ENCODE assay signal across 2 cellular contexts in the genomic region with DNA sequence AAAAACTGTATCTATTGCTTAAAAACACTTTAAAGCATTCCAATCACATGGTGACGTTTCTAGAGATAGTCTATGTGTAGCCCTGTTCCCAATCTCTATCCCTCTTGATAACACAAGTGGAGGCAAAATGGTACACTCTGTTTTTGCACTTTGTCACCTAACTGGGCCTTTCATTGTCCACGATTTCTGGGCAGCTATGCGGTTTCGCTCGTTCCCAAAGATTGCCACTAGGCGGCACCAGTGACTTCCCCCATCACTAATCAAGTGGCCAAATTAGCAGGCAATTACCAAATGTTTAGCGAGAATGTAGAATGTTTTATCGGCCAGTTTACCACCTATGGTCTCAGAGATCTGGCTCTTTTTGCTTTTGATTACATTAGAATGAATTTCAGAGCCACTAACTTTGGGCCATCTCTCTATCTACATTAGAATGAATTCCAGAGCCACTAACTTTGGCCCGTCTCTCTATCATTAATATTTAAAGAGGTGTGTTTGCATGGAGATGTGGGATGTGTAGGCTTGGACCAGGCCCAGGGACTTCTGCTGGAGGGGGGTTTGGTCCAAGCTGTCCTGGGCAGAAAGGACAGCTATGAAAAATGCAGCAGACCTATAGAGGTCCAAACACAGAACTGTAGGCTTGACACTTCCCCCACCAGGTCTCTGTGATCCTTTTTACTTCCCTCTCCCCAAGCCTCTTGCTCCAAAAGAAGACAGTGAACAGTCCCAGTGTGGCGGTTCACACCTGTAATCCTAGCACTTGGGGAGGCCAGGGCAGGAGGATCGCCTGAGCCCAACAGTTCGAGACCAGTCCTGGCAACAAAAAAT.
TF ChIP-seq lines count a peak whose summit lies in the region.

No MANE protein-coding gene starts in this region.

TF ChIP-seq in IMR-90, 13 proteins besides CTCF, POLR2A, EP300 and RAD21:
- TF ChIP-seq, protein P1, sequence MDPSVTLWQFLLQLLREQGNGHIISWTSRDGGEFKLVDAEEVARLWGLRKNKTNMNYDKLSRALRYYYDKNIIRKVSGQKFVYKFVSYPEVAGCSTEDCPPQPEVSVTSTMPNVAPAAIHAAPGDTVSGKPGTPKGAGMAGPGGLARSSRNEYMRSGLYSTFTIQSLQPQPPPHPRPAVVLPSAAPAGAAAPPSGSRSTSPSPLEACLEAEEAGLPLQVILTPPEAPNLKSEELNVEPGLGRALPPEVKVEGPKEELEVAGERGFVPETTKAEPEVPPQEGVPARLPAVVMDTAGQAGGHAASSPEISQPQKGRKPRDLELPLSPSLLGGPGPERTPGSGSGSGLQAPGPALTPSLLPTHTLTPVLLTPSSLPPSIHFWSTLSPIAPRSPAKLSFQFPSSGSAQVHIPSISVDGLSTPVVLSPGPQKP (IDR thresholded peaks at IDR 0.05; ENCODE audit: borderline replicate concordance, low read depth, low read length): no peak
- peak; percentile 71 for TF ChIP-seq SMC3 (IDR thresholded peaks at IDR 0.05; ENCODE audit: low read depth, low read length)

TF ChIP-seq in K562, 482 proteins besides CTCF, POLR2A, EP300 and RAD21:
- TF ChIP-seq BRD9 (IDR thresholded peaks at IDR 0.05; ENCODE audit: low read depth, partially characterized antibody) (peak; percentile 23), FOSL1 (tag; conservative IDR thresholded peaks at IDR 0.05) (no peak), SMC3 (conservative IDR thresholded peaks at IDR 0.05; ENCODE audit: insufficient read depth, low read depth, low read length) (peak; percentile 69), STAG1 (CRISPR knock-in tag; IDR thresholded peaks at IDR 0.05; ENCODE audit: borderline replicate concordance) (peak; percentile 49; the same call in 1 of the 2 replicates), ZNF282 (CRISPR knock-in tag; IDR thresholded peaks at IDR 0.05) (no peak), ZNF384 (IDR thresholded peaks at IDR 0.05; ENCODE audit: low read depth, low read length) (no peak), ZNF143 (CRISPR knock-in tag; IDR thresholded peaks at IDR 0.05) (no peak), SAP30 (IDR thresholded peaks at IDR 0.05; ENCODE audit: borderline replicate concordance, insufficient read depth, low read depth, low read length, poor library complexity, severe bottlenecking) (no peak), MED1 (CRISPR knock-in tag; IDR thresholded peaks at IDR 0.05; ENCODE audit: borderline replicate concordance) (no peak), ETS2 (tag; IDR thresholded peaks at IDR 0.05; ENCODE audit: borderline replicate concordance, poor library complexity, severe bottlenecking) (no peak), CREM (IDR thresholded peaks at IDR 0.05; ENCODE audit: low read depth) (peak; percentile 32; the same call in 1 of the 2 replicates), YY1 (IDR thresholded peaks at IDR 0.05; ENCODE audit: borderline replicate concordance in 1 of 3, control insufficient read depth in 1 of 3, extremely low read depth in 1 of 3, insufficient read depth in 3 of 3, insufficient read length in 1 of 3, insufficient replicate concordance in 2 of 3, low read depth in 1 of 3, low read length in 2 of 3) (peak in 1 of 3 experiments; percentile 16), KAT8 (IDR thresholded peaks at IDR 0.05; ENCODE audit: low read depth) (no peak), RFX7 (CRISPR knock-in tag; IDR thresholded peaks at IDR 0.05) (no peak), CTBP1 (IDR thresholded peaks at IDR 0.05; ENCODE audit: borderline replicate concordance) (0 out of 2 replicates have a peak, but pooled peaks have one; percentile 50), TEAD4 (IDR thresholded peaks at IDR 0.05; ENCODE audit: low read length) (peak; percentile 16; the same call in 1 of the 2 replicates), TEAD4 (CRISPR knock-in tag; IDR thresholded peaks at IDR 0.05; ENCODE audit: borderline replicate concordance) (no peak), NFE2 (IDR thresholded peaks at IDR 0.05; ENCODE audit: low read depth) (no peak), PML (IDR thresholded peaks at IDR 0.05; ENCODE audit: low read length) (no peak), ZNF197 (CRISPR knock-in tag; IDR thresholded peaks at IDR 0.05; ENCODE audit: low read depth) (no peak), HNRNPH1 (optimal IDR thresholded peaks at IDR 0.05; ENCODE audit: low read depth, low read length) (no peak), DACH1 (IDR thresholded peaks at IDR 0.05; ENCODE audit: partially characterized antibody) (peak; percentile 54), KLF16 (IDR thresholded peaks at IDR 0.05) (peak; percentile 51; the same call in 1 of the 2 replicates), XRCC5 (IDR thresholded peaks at IDR 0.05; ENCODE audit: low read depth, low read length) (peak; percentile 57; the same call in 1 of the 2 replicates), IRF2 (CRISPR knock-in tag; IDR thresholded peaks at IDR 0.05) (no peak), TCF7 (IDR thresholded peaks at IDR 0.05; ENCODE audit: borderline replicate concordance) (no peak), NCOA2 (IDR thresholded peaks at IDR 0.05; ENCODE audit: partially characterized antibody in 2 of 2) (no peak), RBM14 (IDR thresholded peaks at IDR 0.05; ENCODE audit: borderline replicate concordance, insufficient read depth, low read depth, low read length) (no peak), NFE2L1 (tag; IDR thresholded peaks at IDR 0.05; ENCODE audit: borderline replicate concordance, low read depth) (no peak), NR2F6 (CRISPR knock-in tag; IDR thresholded peaks at IDR 0.05) (no peak), RCOR1 (IDR thresholded peaks at IDR 0.05; ENCODE audit: borderline replicate concordance in 1 of 2, low read depth in 2 of 2, low read length in 2 of 2) (0 out of 4 replicates have a peak, but pooled peaks of 1 of the 2 experiments have one; percentile 44)
- TF ChIP-seq, protein P2, sequence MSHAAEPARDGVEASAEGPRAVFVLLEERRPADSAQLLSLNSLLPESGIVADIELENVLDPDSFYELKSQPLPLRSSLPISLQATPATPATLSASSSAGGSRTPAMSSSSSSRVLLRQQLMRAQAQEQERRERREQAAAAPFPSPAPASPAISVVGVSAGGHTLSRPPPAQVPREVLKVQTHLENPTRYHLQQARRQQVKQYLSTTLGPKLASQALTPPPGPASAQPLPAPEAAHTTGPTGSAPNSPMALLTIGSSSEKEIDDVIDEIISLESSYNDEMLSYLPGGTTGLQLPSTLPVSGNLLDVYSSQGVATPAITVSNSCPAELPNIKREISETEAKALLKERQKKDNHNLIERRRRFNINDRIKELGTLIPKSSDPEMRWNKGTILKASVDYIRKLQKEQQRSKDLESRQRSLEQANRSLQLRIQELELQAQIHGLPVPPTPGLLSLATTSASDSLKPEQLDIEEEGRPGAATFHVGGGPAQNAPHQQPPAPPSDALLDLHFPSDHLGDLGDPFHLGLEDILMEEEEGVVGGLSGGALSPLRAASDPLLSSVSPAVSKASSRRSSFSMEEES (CRISPR knock-in tag; IDR thresholded peaks at IDR 0.05): no peak
- TF ChIP-seq, protein P3, sequence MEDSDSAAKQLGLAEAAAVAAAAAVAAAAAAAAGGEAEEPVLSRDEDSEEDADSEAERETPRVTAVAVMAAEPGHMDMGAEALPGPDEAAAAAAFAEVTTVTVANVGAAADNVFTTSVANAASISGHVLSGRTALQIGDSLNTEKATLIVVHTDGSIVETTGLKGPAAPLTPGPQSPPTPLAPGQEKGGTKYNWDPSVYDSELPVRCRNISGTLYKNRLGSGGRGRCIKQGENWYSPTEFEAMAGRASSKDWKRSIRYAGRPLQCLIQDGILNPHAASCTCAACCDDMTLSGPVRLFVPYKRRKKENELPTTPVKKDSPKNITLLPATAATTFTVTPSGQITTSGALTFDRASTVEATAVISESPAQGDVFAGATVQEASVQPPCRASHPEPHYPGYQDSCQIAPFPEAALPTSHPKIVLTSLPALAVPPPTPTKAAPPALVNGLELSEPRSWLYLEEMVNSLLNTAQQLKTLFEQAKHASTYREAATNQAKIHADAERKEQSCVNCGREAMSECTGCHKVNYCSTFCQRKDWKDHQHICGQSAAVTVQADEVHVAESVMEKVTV (CRISPR knock-in tag; IDR thresholded peaks at IDR 0.05): 0 out of 2 replicates have a peak, but pooled peaks have one; percentile 28
- TF ChIP-seq, protein P4, sequence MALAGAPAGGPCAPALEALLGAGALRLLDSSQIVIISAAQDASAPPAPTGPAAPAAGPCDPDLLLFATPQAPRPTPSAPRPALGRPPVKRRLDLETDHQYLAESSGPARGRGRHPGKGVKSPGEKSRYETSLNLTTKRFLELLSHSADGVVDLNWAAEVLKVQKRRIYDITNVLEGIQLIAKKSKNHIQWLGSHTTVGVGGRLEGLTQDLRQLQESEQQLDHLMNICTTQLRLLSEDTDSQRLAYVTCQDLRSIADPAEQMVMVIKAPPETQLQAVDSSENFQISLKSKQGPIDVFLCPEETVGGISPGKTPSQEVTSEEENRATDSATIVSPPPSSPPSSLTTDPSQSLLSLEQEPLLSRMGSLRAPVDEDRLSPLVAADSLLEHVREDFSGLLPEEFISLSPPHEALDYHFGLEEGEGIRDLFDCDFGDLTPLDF (CRISPR knock-in tag; IDR thresholded peaks at IDR 0.05): no peak
- TF ChIP-seq, protein P5, sequence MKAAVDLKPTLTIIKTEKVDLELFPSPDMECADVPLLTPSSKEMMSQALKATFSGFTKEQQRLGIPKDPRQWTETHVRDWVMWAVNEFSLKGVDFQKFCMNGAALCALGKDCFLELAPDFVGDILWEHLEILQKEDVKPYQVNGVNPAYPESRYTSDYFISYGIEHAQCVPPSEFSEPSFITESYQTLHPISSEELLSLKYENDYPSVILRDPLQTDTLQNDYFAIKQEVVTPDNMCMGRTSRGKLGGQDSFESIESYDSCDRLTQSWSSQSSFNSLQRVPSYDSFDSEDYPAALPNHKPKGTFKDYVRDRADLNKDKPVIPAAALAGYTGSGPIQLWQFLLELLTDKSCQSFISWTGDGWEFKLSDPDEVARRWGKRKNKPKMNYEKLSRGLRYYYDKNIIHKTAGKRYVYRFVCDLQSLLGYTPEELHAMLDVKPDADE (conservative IDR thresholded peaks at IDR 0.05; ENCODE audit: control insufficient read depth, low read depth, low read length): no peak
- TF ChIP-seq, protein P6, sequence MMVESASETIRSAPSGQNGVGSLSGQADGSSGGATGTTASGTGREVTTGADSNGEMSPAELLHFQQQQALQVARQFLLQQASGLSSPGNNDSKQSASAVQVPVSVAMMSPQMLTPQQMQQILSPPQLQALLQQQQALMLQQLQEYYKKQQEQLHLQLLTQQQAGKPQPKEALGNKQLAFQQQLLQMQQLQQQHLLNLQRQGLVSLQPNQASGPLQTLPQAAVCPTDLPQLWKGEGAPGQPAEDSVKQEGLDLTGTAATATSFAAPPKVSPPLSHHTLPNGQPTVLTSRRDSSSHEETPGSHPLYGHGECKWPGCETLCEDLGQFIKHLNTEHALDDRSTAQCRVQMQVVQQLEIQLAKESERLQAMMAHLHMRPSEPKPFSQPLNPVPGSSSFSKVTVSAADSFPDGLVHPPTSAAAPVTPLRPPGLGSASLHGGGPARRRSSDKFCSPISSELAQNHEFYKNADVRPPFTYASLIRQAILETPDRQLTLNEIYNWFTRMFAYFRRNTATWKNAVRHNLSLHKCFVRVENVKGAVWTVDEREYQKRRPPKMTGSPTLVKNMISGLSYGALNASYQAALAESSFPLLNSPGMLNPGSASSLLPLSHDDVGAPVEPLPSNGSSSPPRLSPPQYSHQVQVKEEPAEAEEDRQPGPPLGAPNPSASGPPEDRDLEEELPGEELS (CRISPR knock-in tag; IDR thresholded peaks at IDR 0.05; ENCODE audit: borderline replicate concordance): no peak
